In genomic region chr6:16265351-16266341, GRCh38 we compare ENCODE assay signal across 19 cellular contexts. TPM values are rescaled to one million over a fixed set of nuclear protein-coding genes. Genes with fewer than 3 reads are reported as not detected.
A peak's percentile ranks its signal among the peaks of the same experiment; 100 is the strongest.
DNase-seq lines count a peak whose midpoint lies in the region; ATAC-seq, FAIRE-seq and TF ChIP-seq lines count a peak whose summit lies in the region.
"Had no signal": no experiment of that assay in that cellular context is flagged by ENCODE, and none has a peak within 500 bp of the region (broad histone marks: within the 10 kb centered on the region; RNA-seq: fewer than 3 reads in every experiment).

No MANE protein-coding gene starts in this region.

- peak overlapping the region; percentile 48 for H3K18ac ChIP-seq in H1 (ENCODE audit: extremely low read depth, low read length)
- no peak overlapping the region for H3K18ac ChIP-seq in neuronal stem cell (ENCODE audit: low read length)

- H3K4me2 ChIP-seq in BLaER1 treated with 17β-estradiol and CSF1 and Interleukin-3, amounts not matched to agents 10 nM and 100 nM = peak overlapping the region in 8 of 11 experiments; percentile 84 to 94 (median 89); a peak in 16 of 22 replicates
- H3K4me2 ChIP-seq in GM23338 (no peak overlapping the region), H1 (ENCODE audit: insufficient read depth in 1 of 2, low read depth in 2 of 2, low read length in 2 of 2) (no peak overlapping the region), neuronal stem cell (ENCODE audit: insufficient read depth, low read length, poor library complexity, severe bottlenecking) (no peak overlapping the region)

- H2BK120ac ChIP-seq in H1 (replicated peaks; ENCODE audit: low read depth, low read length) = no peak overlapping the region
- no peak overlapping the region for H2BK120ac ChIP-seq in neuronal stem cell (ENCODE audit: low read depth, low read length)

- no peak overlapping the region for H3K9ac ChIP-seq in BLaER1 treated with 17β-estradiol and CSF1 and Interleukin-3, amounts not matched to agents 10 nM and 100 nM
- H3K9ac ChIP-seq in H1 (replicated peaks in 1 of 4; ENCODE audit: extremely low read depth in 1 of 4, low read depth in 3 of 4, low read length in 3 of 4) (no peak overlapping the region), neuronal stem cell (ENCODE audit: low read depth, low read length, poor library complexity) (no peak overlapping the region)
- H3K9ac ChIP-seq: GM23248 had no signal

- H3K4me1 ChIP-seq in BLaER1 treated with 17β-estradiol and CSF1 and Interleukin-3, amounts not matched to agents 10 nM and 100 nM = peaks cover 16 to 51% (median 39%) of the 10 kb centered on the region in 10 experiments
- no peaks in the 10 kb centered on the region; the same call in 1 of the 2 replicates for H3K4me1 ChIP-seq in GM23338 (ENCODE audit: insufficient read depth)
- no peaks in the 10 kb centered on the region for H3K4me1 ChIP-seq in H1 (replicated peaks in 1 of 4; ENCODE audit: control insufficient read depth in 3 of 4, insufficient read depth in 4 of 4, low read length in 3 of 4)
- H3K4me1 ChIP-seq in neuronal stem cell (ENCODE audit: control insufficient read depth in 2 of 2, insufficient read depth in 1 of 2, low read depth in 1 of 2, low read length in 2 of 2) = peaks cover 0 to 2% of the 10 kb centered on the region in 2 donors
- H3K4me1 ChIP-seq: BE2C, Peyer's patch had no signal

- H3K27me3 ChIP-seq in BLaER1 treated with 17β-estradiol and CSF1 and Interleukin-3, amounts not matched to agents 10 nM and 100 nM = peaks cover 0 to 32% (median 11%) of the 10 kb centered on the region in 11 experiments; a peak in 11 of 22 replicates
- H3K27me3 ChIP-seq in GM23338 (ENCODE audit: insufficient read depth) (no peaks in the 10 kb centered on the region), H1 (replicated peaks in 1 of 4; ENCODE audit: control insufficient read depth in 3 of 4, extremely low read depth in 1 of 4, insufficient read depth in 3 of 4, low read length in 3 of 4) (no peaks in the 10 kb centered on the region), neuronal stem cell (ENCODE audit: control insufficient read depth in 3 of 3, insufficient read depth in 3 of 3, low read depth in 1 of 3, low read length in 3 of 3) (no peaks in the 10 kb centered on the region)
- H3K27me3 ChIP-seq: BE2C, Peyer's patch had no signal

- TF ChIP-seq CTCF in GM23338 (conservative IDR thresholded peaks at IDR 0.05; ENCODE audit: low read depth in 2 of 2) (no peak), H1 (IDR thresholded peaks at IDR 0.05; ENCODE audit: control extremely low read depth in 1 of 3, insufficient read depth in 1 of 3, low read depth in 1 of 3, low read length in 3 of 3) (no peak)

- H4K91ac ChIP-seq in H1 (replicated peaks; ENCODE audit: insufficient read length, low read length) (peak overlapping the region; percentile 80), neuronal stem cell (ENCODE audit: low read depth, low read length, poor library complexity) (no peak overlapping the region)

- no peak overlapping the region for H4K8ac ChIP-seq in H1 (ENCODE audit: extremely low read depth, insufficient read depth, low read length)
- no peak overlapping the region for H4K8ac ChIP-seq in neuronal stem cell (ENCODE audit: low read depth, low read length)

- no peaks in the 10 kb centered on the region for H3K36me3 ChIP-seq in BLaER1 treated with 17β-estradiol and CSF1 and Interleukin-3, amounts not matched to agents 10 nM and 100 nM
- H3K36me3 ChIP-seq in GM23338 (ENCODE audit: insufficient read depth) (no peaks in the 10 kb centered on the region), H1 (ENCODE audit: control insufficient read depth in 2 of 4, insufficient read depth in 4 of 4, low read length in 3 of 4) (no peaks in the 10 kb centered on the region), neuronal stem cell (replicated peaks in 1 of 2; ENCODE audit: control insufficient read depth in 2 of 2, insufficient read depth in 2 of 2, low read length in 2 of 2) (no peaks in the 10 kb centered on the region)
- H3K36me3 ChIP-seq: BE2C, Peyer's patch had no signal

- H3K23me2 ChIP-seq in H1 (ENCODE audit: low read depth, low read length) = no peaks in the 10 kb centered on the region

- POLR2A ChIA-PET in H1 (lab: Charles Lee; ENCODE audit: partially characterized antibody) = no interaction called here

- no peaks in the 10 kb centered on the region for H3F3A ChIP-seq in GM23338 (replicated peaks; ENCODE audit: low read depth)

- no peak overlapping the region for H4K5ac ChIP-seq in H1 (ENCODE audit: insufficient read length, low read depth, low read length)

- H3K4ac ChIP-seq in H1 (replicated peaks; ENCODE audit: insufficient read length, low read depth, low read length) (no peak overlapping the region), neuronal stem cell (ENCODE audit: low read length) (no peak overlapping the region)

- H3K4me1 Mint-ChIP-seq in GM23338 = peaks cover 10% of the 10 kb centered on the region; the same call in 2 of the 3 replicates

- peaks cover 0 to 5% (median 0%) of the 10 kb centered on the region in 11 experiments; a peak in 1 of 22 replicates for H3K9me3 ChIP-seq in BLaER1 treated with 17β-estradiol and CSF1 and Interleukin-3, amounts not matched to agents 10 nM and 100 nM (replicated peaks in 1 of 11)
- H3K9me3 ChIP-seq in H1 (ENCODE audit: insufficient read depth in 2 of 2, low read depth in 1 of 2, low read length in 1 of 2) (no peaks in the 10 kb centered on the region), neuronal stem cell (replicated peaks in 1 of 2; ENCODE audit: control insufficient read depth in 2 of 2, insufficient read depth in 1 of 2, low read depth in 1 of 2, low read length in 2 of 2) (peaks cover 0 to 2% of the 10 kb centered on the region in 2 donors)
- H3K9me3 ChIP-seq: BE2C, Peyer's patch had no signal

- H3K79me2 ChIP-seq in GM23338 (replicated peaks; ENCODE audit: insufficient read depth) (no peaks in the 10 kb centered on the region), H1 (ENCODE audit: control insufficient read depth in 1 of 2, insufficient read depth in 2 of 2, low read length in 2 of 2) (no peaks in the 10 kb centered on the region)

- peak overlapping the region in 2 of 11 experiments; percentile 27 to 29; a peak in 1 of 22 replicates for H3K27ac ChIP-seq in BLaER1 treated with 17β-estradiol and CSF1 and Interleukin-3, amounts not matched to agents 10 nM and 100 nM
- H3K27ac ChIP-seq in GM23338 (ENCODE audit: low read depth) = no peak overlapping the region
- H3K27ac ChIP-seq in H1 (ENCODE audit: low read depth, low read length) = no peak overlapping the region
- no peak overlapping the region for H3K27ac ChIP-seq in neuronal stem cell (replicated peaks; ENCODE audit: low read length)
- H3K27ac ChIP-seq: GM23248, Peyer's patch had no signal

- CTCF ChIA-PET in H1 (lab: Charles Lee; ENCODE audit: partially characterized antibody) = interaction anchor here (0.7 to 3.0 kb wide), 10 partner anchors 9 to 82 kb away, joined by 3 to 22 read pairs (median 3); no protein-coding TSS in a partner anchor

- 95% methylated on average over 31 of the region's 31 CpGs; no CpG with 5 or more reads in 1 of the 2 experiments for WGBS in H1 (ENCODE audit: extremely low coverage in 1 of 2, insufficient coverage in 1 of 2, insufficient read length in 1 of 2, insufficient replicate concordance in 2 of 2, low coverage in 1 of 2, low lambda C conversion rate in 2 of 2, missing lambda C conversion rate in 1 of 2), 2 experiments
- WGBS in neuronal stem cell (ENCODE audit: extremely low coverage in 2 of 2, insufficient read length in 2 of 2, insufficient replicate concordance in 1 of 2), 2 donors = no CpG with 5 or more reads among the region's 31 CpGs

- H3K23ac ChIP-seq in H1 (ENCODE audit: insufficient read length) (no peak overlapping the region), neuronal stem cell (ENCODE audit: low read depth, low read length, poor library complexity) (peak overlapping the region; percentile 11)

- H2BK12ac ChIP-seq in H1 (ENCODE audit: low read depth, low read length) (peak overlapping the region; percentile 35; the same call in 1 of the 2 replicates), neuronal stem cell (ENCODE audit: low read length) (no peak overlapping the region)

- H3K9me3 Mint-ChIP-seq in GM23338 = no peaks in the 10 kb centered on the region
- H3K9me3 Mint-ChIP-seq: CD8-positive, alpha-beta T cell had no signal

- no peak for ATAC-seq in GM23338
- ATAC-seq: CD8-positive, alpha-beta T cell; GM12878 had no signal

- H2AFZ ChIP-seq in GM23338 (peak overlapping the region; percentile 23; the same call in 1 of the 2 replicates), H1 (ENCODE audit: low read length) (no peak overlapping the region), neuronal stem cell (ENCODE audit: low read length) (no peak overlapping the region)
- H2AFZ ChIP-seq: GM23248 had no signal

- DNase-seq in GM23338 (ENCODE audit: low spot score) = no peak
- DNase-seq in H1 (ENCODE audit: low read depth in 1 of 2, low spot score in 2 of 2) = no peak
- no peak for DNase-seq in neuronal stem cell (ENCODE audit: low spot score)
- no peak for DNase-seq in GM19240 (ENCODE audit: insufficient read length, low spot score)
- DNase-seq in SK-N-DZ (ENCODE audit: low spot score) = no peak
- DNase-seq in hippocampal formation (lab: John Stamatoyannopoulos, UW) = no peak
- no peak for DNase-seq in SW480 (ENCODE audit: low spot score)
- DNase-seq: BE2C; CD8-positive, alpha-beta T cell; DND-41; GM23248; NCI-H1436 treated with DMSO at 0.1 percent for 48 hours; NCI-H2029 treated with DMSO at 0.1 percent for 48 hours; NCI-H510A treated with DMSO at 0.1 percent for 48 hours; Peyer's patch; SHP77 had no signal

- no peak overlapping the region for H3K4me3 ChIP-seq in BLaER1 treated with 17β-estradiol and CSF1 and Interleukin-3, amounts not matched to agents 10 nM and 100 nM
- no peak overlapping the region for H3K4me3 ChIP-seq in GM23338
- no peak overlapping the region for H3K4me3 ChIP-seq in H1 (ENCODE audit: extremely low read depth in 1 of 4, insufficient read depth in 2 of 4, low read depth in 3 of 4, low read length in 4 of 4)
- H3K4me3 ChIP-seq in neuronal stem cell (ENCODE audit: low read length in 2 of 2) = no peak overlapping the region
- H3K4me3 ChIP-seq: GM12878, GM23248, Peyer's patch had no signal

- no peak overlapping the region for H3K27ac Mint-ChIP-seq in GM23338
- H3K27ac Mint-ChIP-seq: CD8-positive, alpha-beta T cell had no signal

- H2BK15ac ChIP-seq in H1 (ENCODE audit: low read length) = no peak overlapping the region
- no peak overlapping the region for H2BK15ac ChIP-seq in neuronal stem cell (ENCODE audit: low read length)

- H2AK5ac ChIP-seq in H1 (ENCODE audit: low read depth, low read length) = no peak overlapping the region
- H2AK5ac ChIP-seq in neuronal stem cell (ENCODE audit: low read depth, low read length) = no peak overlapping the region

- peaks cover 4% of the 10 kb centered on the region; the same call in 1 of the 3 replicates for H3K36me3 Mint-ChIP-seq in GM23338 (ENCODE audit: low read depth)
- H3K36me3 Mint-ChIP-seq: CD8-positive, alpha-beta T cell had no signal

- H3K9me2 ChIP-seq in GM23338 (ENCODE audit: insufficient read depth) = 0 out of 2 replicates have a peak, but pooled peaks cover 5% of the 10 kb centered on the region

- TF ChIP-seq RAD21 in H1 (IDR thresholded peaks at IDR 0.05 in 1 of 2, conservative IDR thresholded peaks at IDR 0.05 in 1 of 2; ENCODE audit: low read depth in 2 of 2, low read length in 2 of 2) = no peak

- no peak for TF ChIP-seq EP300 in H1 (IDR thresholded peaks at IDR 0.05; ENCODE audit: borderline replicate concordance in 1 of 2, low read depth in 2 of 2, low read length in 2 of 2)

- H3K14ac ChIP-seq in H1 (ENCODE audit: insufficient read length) = no peak overlapping the region
- H3K14ac ChIP-seq in neuronal stem cell (ENCODE audit: low read length) = no peak overlapping the region

- no peak for FAIRE-seq in H1 (lab: Jason Lieb, UNC)
- FAIRE-seq: G401.6, GM12878 had no signal

- H3K56ac ChIP-seq in H1 (replicated peaks; ENCODE audit: insufficient read length, low read depth, low read length) = no peak overlapping the region

- H4K20me1 ChIP-seq in BLaER1 treated with 17β-estradiol and CSF1 and Interleukin-3, amounts not matched to agents 10 nM and 100 nM = peaks cover 0 to 5% (median 0%) of the 10 kb centered on the region in 11 experiments; a peak in 1 of 22 replicates
- H4K20me1 ChIP-seq in GM23338 (replicated peaks; ENCODE audit: insufficient read depth) (no peaks in the 10 kb centered on the region), H1 (replicated peaks in 1 of 2; ENCODE audit: control insufficient read depth in 1 of 2, insufficient read depth in 2 of 2, low read length in 2 of 2) (no peaks in the 10 kb centered on the region)

- H2BK20ac ChIP-seq in H1 (ENCODE audit: low read length) = peak overlapping the region; percentile 86; the same call in 1 of the 2 replicates

- H3K4me3 Mint-ChIP-seq in GM23338 = no peak overlapping the region
- H3K4me3 Mint-ChIP-seq: CD8-positive, alpha-beta T cell had no signal

- TF ChIP-seq POLR2A in H1 (IDR thresholded peaks at IDR 0.05; ENCODE audit: control extremely low read depth in 1 of 2, low read depth in 2 of 2, low read length in 2 of 2) = no peak

- H3K79me1 ChIP-seq in H1 (ENCODE audit: low read depth, low read length) = no peaks in the 10 kb centered on the region
- H3K79me1 ChIP-seq in neuronal stem cell (ENCODE audit: low read depth, low read length) = no peaks in the 10 kb centered on the region

- H3K27me3 Mint-ChIP-seq in GM23338 (ENCODE audit: insufficient read depth, low read depth, poor library complexity) = peaks cover 5% of the 10 kb centered on the region

- H2BK5ac ChIP-seq in H1 (ENCODE audit: low read depth, low read length) (peak overlapping the region; percentile 52; the same call in 1 of the 2 replicates), neuronal stem cell (ENCODE audit: low read length) (no peak overlapping the region)

RNA-seq across cellular contexts. Expression of gene GMPR, which starts 27.3 kb away (rescaled TPM):
- 0.35 and 1.3 TPM in 2 replicates for total RNA-seq in GM23338 (2014; rRNA removed; shearing (Covaris generic))
- 0.23 and 0.64 TPM in 2 replicates for polyA plus RNA-seq in GM23338 (2016; fragmentation: Nextera tagmentation; extraction: Ambion mirVana)
- total RNA-seq in H1 (2021; fragmentation: NEBNext Ultra II Directional; extraction: Animal tissue kit (Norgen Biotek cat#: 25700)) = 0.99 and 1.2 TPM in 2 replicates
- 1.2 and 1.7 TPM in 2 replicates for polyA plus RNA-seq in H1 (2011; rRNA removed)
- 1.1 TPM for polyA plus RNA-seq in H1 (2011; cell fraction: cytosol; rRNA removed)
- polyA plus RNA-seq in H1 (2011; cell fraction: nucleus; rRNA removed) = 0.90 TPM
- polyA plus RNA-seq in H1 (2012, experiment 1 of 2) = 1.1 to 1.8 TPM (median 1.3 TPM) in 4 replicates
- 0.94 TPM for polyA plus RNA-seq in H1 (2012, experiment 2 of 2)
- 2.0 TPM for polyA plus RNA-seq in H1 (2013, experiment 1 of 2)
- 1.9 TPM for polyA plus RNA-seq in H1 (2013, experiment 2 of 2)
- 0.24 and 0.57 TPM in 2 replicates for polyA minus RNA-seq in H1 (2011; rRNA and poly(A)+ RNA removed)
- not detected for polyA minus RNA-seq in H1 (2011; cell fraction: cytosol; rRNA and poly(A)+ RNA removed)
- polyA minus RNA-seq in H1 (2011; cell fraction: nucleus; rRNA and poly(A)+ RNA removed) = not detected
- 0.20 TPM for polyA plus RNA-seq in neuronal stem cell (2013, experiment 1 of 2)
- polyA plus RNA-seq in neuronal stem cell (2013, experiment 2 of 2) = 0.54 TPM
- polyA plus RNA-seq in SK-N-DZ (2014; cell fraction: cytosol; rRNA removed) = 2.3 and 5.3 TPM in 2 replicates
- 0.89 and 2.3 TPM in 2 replicates for polyA plus RNA-seq in SK-N-DZ (2014; cell fraction: nucleus; rRNA removed)

Comparison
In these comparisons a context has a peak if more than half of its experiments do, and no peak if none do; other contexts are left out.
1. H3K4me2 ChIP-seq: peak in BLaER1 treated with 17β-estradiol and CSF1 and Interleukin-3, amounts not matched to agents 10 nM and 100 nM (8 of 11); none in GM23338 (single experiment), H1 (0 of 2) and neuronal stem cell (single experiment).